In genomic region chr18:63082661-63083531, GRCh38 we compare ENCODE assay signal across 1 cellular context.
TF ChIP-seq lines count a peak whose summit lies in the region.

No MANE protein-coding gene starts in this region.

TF ChIP-seq in WTC11, 78 proteins besides CTCF, POLR2A, EP300 and RAD21 (continued from another document):
- TF ChIP-seq PRDM15 (CRISPR knock-in tag; IDR thresholded peaks at IDR 0.05), result no peak
- no peak for TF ChIP-seq ZNF232 (CRISPR knock-in tag; IDR thresholded peaks at IDR 0.05)
